ENCODE assay signal across 9 cellular contexts in the genomic region with DNA sequence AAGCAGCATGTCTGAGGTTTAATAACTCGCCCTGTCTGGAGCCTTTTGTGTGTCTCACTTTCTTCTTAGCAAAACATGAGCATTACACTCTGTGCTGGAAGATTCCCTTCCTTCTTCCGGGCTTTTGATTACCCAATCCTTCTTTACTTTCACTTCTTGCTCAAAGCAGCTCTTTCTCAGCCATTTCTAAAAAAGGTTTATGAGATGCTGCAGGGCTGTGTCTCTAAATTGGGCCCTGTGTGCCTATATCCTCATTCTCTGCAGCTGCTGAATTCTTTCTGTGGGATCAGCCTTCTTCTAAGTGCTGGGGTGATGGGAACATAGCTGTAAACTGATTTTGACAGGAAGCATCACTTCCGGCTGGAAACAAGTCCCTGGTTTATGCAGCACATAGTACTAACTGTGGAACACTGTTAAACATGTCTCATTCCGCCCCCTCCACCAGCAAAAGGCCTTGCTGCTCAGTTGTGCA.
DNase-seq lines count a peak whose midpoint lies in the region; ATAC-seq and TF ChIP-seq lines count a peak whose summit lies in the region.
"Had no signal": no experiment of that assay in that cellular context is flagged by ENCODE, and none has a peak within 500 bp of the region (broad histone marks: within the 10 kb centered on the region; RNA-seq: fewer than 3 reads in every experiment).

No MANE protein-coding gene starts in this region.

- in situ Hi-C loops in G401 (cut with HindIII; ENCODE audit: low sequenced_read_pairs), result no loop called here

- peaks cover 9% of the 10 kb centered on the region for H3K4me1 Mint-ChIP-seq in T-helper 1 cell treated with Interleukin-12 subunit alpha and Interleukin-12 subunit beta and Interleukin-4 antibody, amounts not matched to agents 30 μg/mL and 1 μg/mL, for 36 hours (ENCODE audit: low read depth)
- H3K4me1 Mint-ChIP-seq in Caco-2 (ENCODE audit: low read depth, unreplicated experiment), result peaks cover 26% of the 10 kb centered on the region

- DNase-seq in T-helper 1 cell (no peak), inferior parietal cortex (ENCODE audit: extremely low spot score) (peak; percentile 66), thoracic aorta (ENCODE audit: low spot score) (no peak), G401 (ENCODE audit: low spot score) (no peak), mesenteric fat pad (ENCODE audit: low spot score) (no peak), Caco-2 (no peak)
- DNase-seq: 8988T had no signal

- ATAC-seq in thoracic aorta (ENCODE audit: insufficient number of reproducible peaks, low FRiP score, low read depth), result no peak

- H3K36me3 ChIP-seq in thoracic aorta (no peaks in the 10 kb centered on the region), Caco-2 (ENCODE audit: control insufficient read depth, insufficient read depth, low read length) (no peaks in the 10 kb centered on the region)

- CTCF ChIA-PET in Caco-2 (lab: Charles Lee), result interaction anchor here (1.2 to 1.8 kb wide), 2 partner anchors 16 to 68 kb away, joined by 3 to 8 read pairs; no protein-coding TSS in a partner anchor

- TF ChIP-seq CTCF in WI38 (IDR thresholded peaks at IDR 0.05; ENCODE audit: low read depth, low read length) (no peak), thoracic aorta (IDR thresholded peaks at IDR 0.05) (no peak), Caco-2 (IDR thresholded peaks at IDR 0.05; ENCODE audit: insufficient read depth in 1 of 2, low read depth in 1 of 2, low read length in 1 of 2, severe bottlenecking in 1 of 2, unreplicated experiment in 1 of 2) (no peak)

- no peaks in the 10 kb centered on the region for H3K9me3 ChIP-seq in thoracic aorta
- no peaks in the 10 kb centered on the region for H3K9me3 ChIP-seq in Caco-2

- H3K4me1 ChIP-seq in thoracic aorta (ENCODE audit: control insufficient read depth in 1 of 2, low read depth in 2 of 2) (peaks cover 0 to 12% of the 10 kb centered on the region in 2 donors), Caco-2 (peaks cover 29% of the 10 kb centered on the region)

- POLR2A ChIA-PET in Caco-2 (lab: Charles Lee), result interaction anchor here (0.6 kb wide), 1 partner anchor 16 kb away, joined by 3 read pairs; no protein-coding TSS in a partner anchor

- peak overlapping the region; percentile 6 for H3K27ac Mint-ChIP-seq in T-helper 1 cell treated with Interleukin-12 subunit alpha and Interleukin-12 subunit beta and Interleukin-4 antibody, amounts not matched to agents 30 μg/mL and 1 μg/mL, for 36 hours
- H3K27ac Mint-ChIP-seq in Caco-2 (ENCODE audit: unreplicated experiment), result no peak overlapping the region

- peaks cover 3% of the 10 kb centered on the region for H3K27me3 Mint-ChIP-seq in T-helper 1 cell treated with Interleukin-12 subunit alpha and Interleukin-12 subunit beta and Interleukin-4 antibody, amounts not matched to agents 30 μg/mL and 1 μg/mL, for 36 hours (ENCODE audit: low read depth)
- no peaks in the 10 kb centered on the region for H3K27me3 Mint-ChIP-seq in Caco-2 (ENCODE audit: insufficient read depth, unreplicated experiment)

- BruUV-seq in Caco-2 (replicated peaks; lab: Mats Ljungman, UMichigan), result no TSS peak

- peak overlapping the region; percentile 19 to 52 for H3K27ac ChIP-seq in thoracic aorta

- H3K27me3 ChIP-seq in thoracic aorta (replicated peaks; ENCODE audit: insufficient read depth), result no peaks in the 10 kb centered on the region
- no peaks in the 10 kb centered on the region for H3K27me3 ChIP-seq in Caco-2 (replicated peaks; ENCODE audit: control insufficient read depth, insufficient read depth, low read length)

- H3K36me3 Mint-ChIP-seq in T-helper 1 cell treated with Interleukin-12 subunit alpha and Interleukin-12 subunit beta and Interleukin-4 antibody, amounts not matched to agents 30 μg/mL and 1 μg/mL, for 36 hours (ENCODE audit: low read depth), result no peaks in the 10 kb centered on the region
- no peaks in the 10 kb centered on the region for H3K36me3 Mint-ChIP-seq in Caco-2 (ENCODE audit: insufficient read depth, unreplicated experiment)

- peak overlapping the region; percentile 28 for H3K4me3 ChIP-seq in WI38 (ENCODE audit: low read depth, low read length)
- H3K4me3 ChIP-seq in thoracic aorta, result peak overlapping the region; percentile 39
- no peak overlapping the region for H3K4me3 ChIP-seq in Caco-2 (ENCODE audit: low read depth, low read length)

- no peak overlapping the region for H3K4me3 Mint-ChIP-seq in T-helper 1 cell treated with Interleukin-12 subunit alpha and Interleukin-12 subunit beta and Interleukin-4 antibody, amounts not matched to agents 30 μg/mL and 1 μg/mL, for 36 hours
- no peak overlapping the region for H3K4me3 Mint-ChIP-seq in Caco-2 (ENCODE audit: unreplicated experiment)

- H3K9me3 Mint-ChIP-seq in T-helper 1 cell treated with Interleukin-12 subunit alpha and Interleukin-12 subunit beta and Interleukin-4 antibody, amounts not matched to agents 30 μg/mL and 1 μg/mL, for 36 hours, result no peaks in the 10 kb centered on the region
- no peaks in the 10 kb centered on the region for H3K9me3 Mint-ChIP-seq in Caco-2 (ENCODE audit: unreplicated experiment)

- intact Hi-C loops in Caco-2 (cut with micrococcal nuclease; ENCODE audit: unreplicated experiment), result loop anchor here (1.0 to 5.0 kb wide), 4 partner anchors 24 to 193 kb away; partner anchors contain the start of gene AMOTL1
